In genomic region chr2:86241611-86242010, GRCh38 we compare ENCODE assay signal across 18 cellular contexts.
"Had no signal": no experiment of that assay in that cellular context is flagged by ENCODE, and none has a peak within 500 bp of the region (broad histone marks: within the 10 kb centered on the region; RNA-seq: fewer than 3 reads in every experiment).

No MANE protein-coding gene starts in this region.

- H3K4me3 ChIP-seq: colonic mucosa, lung, tibial nerve, uterus had no signal

- ATAC-seq: activated CD8-positive, alpha-beta T cell treated with anti-CD3 and anti-CD28 coated beads for 36 hours; stimulated activated naive CD8-positive, alpha-beta T cell treated with anti-CD3 and anti-CD28 coated beads, Interleukin-15, Interleukin-2, amounts not matched to agents 100 U/mL and 50 U/mL, for 24 hours had no signal

- H3K4me1 ChIP-seq: colonic mucosa, tibial nerve, uterus had no signal

- H3K9me3 ChIP-seq: colonic mucosa, tibial nerve, uterus had no signal

- H3K36me3 ChIP-seq: colonic mucosa, tibial nerve, uterus had no signal

- DNase-seq: activated CD4-positive, alpha-beta T cell treated with anti-CD3 and anti-CD28 coated beads, Interleukin-2, amount 10 ng/mL, durations not matched to agents 24 days and 14 days; activated CD8-positive, alpha-beta T cell treated with anti-CD3 and anti-CD28 coated beads for 36 hours; activated naive CD4-positive, alpha-beta T cell treated with anti-CD3 and anti-CD28 coated beads for 36 hours; activated T-cell treated with anti-CD3 and anti-CD28 coated beads, Interleukin-2, amount 50 U/mL, for 1 hour; anterior cingulate cortex; colonic mucosa; endodermal cell; foreskin melanocyte; midbrain; stimulated activated CD4-positive, alpha-beta T cell treated with anti-CD3 and anti-CD28 coated beads, Interleukin-2, amount 100 ng/mL, for 24 hours; stimulated activated naive CD8-positive, alpha-beta T cell treated with anti-CD3 and anti-CD28 coated beads, Interleukin-15, Interleukin-2, amounts not matched to agents 100 U/mL and 50 U/mL, for 24 hours; T-helper 9 cell; uterus had no signal

- H3K4me1 Mint-ChIP-seq: endodermal cell had no signal

- H3K9me3 Mint-ChIP-seq: activated CD4-positive, alpha-beta T cell treated with anti-CD3 and anti-CD28 coated beads, Interleukin-2, amount 10 ng/mL, durations not matched to agents 24 days and 14 days; activated CD8-positive, alpha-beta T cell treated with anti-CD3 and anti-CD28 coated beads for 36 hours; activated naive CD4-positive, alpha-beta T cell treated with anti-CD3 and anti-CD28 coated beads for 36 hours; central memory CD8-positive, alpha-beta T cell had no signal

- H3K27me3 Mint-ChIP-seq: activated CD8-positive, alpha-beta T cell treated with anti-CD3 and anti-CD28 coated beads for 36 hours; progenitor cell of endocrine pancreas had no signal

- FAIRE-seq: keratinocyte had no signal

- H3K27ac ChIP-seq: colonic mucosa, tibial nerve, uterus had no signal

- H3K27ac Mint-ChIP-seq: activated CD4-positive, alpha-beta T cell treated with anti-CD3 and anti-CD28 coated beads, Interleukin-2, amount 10 ng/mL, durations not matched to agents 24 days and 14 days; activated CD8-positive, alpha-beta T cell treated with anti-CD3 and anti-CD28 coated beads for 36 hours; activated naive CD4-positive, alpha-beta T cell treated with anti-CD3 and anti-CD28 coated beads for 36 hours; endodermal cell; progenitor cell of endocrine pancreas had no signal

- H3K4me3 Mint-ChIP-seq: activated CD4-positive, alpha-beta T cell treated with anti-CD3 and anti-CD28 coated beads, Interleukin-2, amount 10 ng/mL, durations not matched to agents 24 days and 14 days; activated CD8-positive, alpha-beta T cell treated with anti-CD3 and anti-CD28 coated beads for 36 hours; activated naive CD4-positive, alpha-beta T cell treated with anti-CD3 and anti-CD28 coated beads for 36 hours; central memory CD8-positive, alpha-beta T cell; endodermal cell had no signal

- H3K27me3 ChIP-seq: colonic mucosa, tibial nerve, uterus had no signal
